In the genomic region with DNA sequence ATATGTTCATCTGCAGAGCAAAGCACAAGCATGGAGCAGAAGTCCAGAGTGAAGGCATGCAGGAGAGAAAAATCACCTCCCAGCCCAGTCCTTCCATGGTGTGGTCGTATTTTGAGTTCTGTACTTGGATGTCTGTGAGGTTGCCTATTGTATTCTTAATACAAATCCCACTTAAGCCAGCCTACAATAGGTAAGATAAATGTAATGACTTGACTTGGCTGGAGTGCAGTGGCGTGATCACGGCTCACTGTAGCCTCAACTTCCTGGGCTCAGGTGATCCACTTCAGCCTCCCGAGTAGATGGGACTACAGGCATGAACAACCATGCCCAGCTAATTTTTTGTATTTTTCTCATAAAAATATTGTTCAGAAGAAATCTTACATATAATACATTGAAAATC, we compare ENCODE assay signal across 4 cellular contexts. TPM values are rescaled to one million over a fixed set of nuclear protein-coding genes. Genes with fewer than 3 reads are reported as not detected.
"Had no signal": no experiment of that assay in that cellular context is flagged by ENCODE, and none has a peak within 500 bp of the region (broad histone marks: within the 10 kb centered on the region; RNA-seq: fewer than 3 reads in every experiment).

No MANE protein-coding gene starts in this region.

RNA-seq across cellular contexts. Expression of a gene that starts 6.8 kb away (rescaled TPM):
- total RNA-seq: LHCN-M2, M059J, MCF 10A, NCI-H460 had no signal

RNA-seq across cellular contexts. Expression of a gene that starts 31.3 kb away (rescaled TPM):
- total RNA-seq: LHCN-M2, M059J, MCF 10A, NCI-H460 had no signal
